8 cellular contexts compared by ENCODE assay signal in genomic region chr11:9265211-9266131, GRCh38. TPM values are rescaled to one million over a fixed set of nuclear protein-coding genes. Genes with fewer than 3 reads are reported as not detected.
DNase-seq lines count a peak whose midpoint lies in the region; ATAC-seq and TF ChIP-seq lines count a peak whose summit lies in the region.

Gene DENND5A, minus strand, starts transcription at chr11:9265350. Its CDS starts 281 bp downstream, at chr11:9265069.

- DNase-seq in C1 segment of cervical spinal cord (lab: John Stamatoyannopoulos, UW) (peak; percentile 30 to 94 (median 86)), SK-N-DZ (ENCODE audit: low spot score) (peak; percentile 86), globus pallidus (ENCODE audit: low spot score) (peak; percentile 92), thyroid gland (peak; percentile 80 to 82)

- H3K4me2 ChIP-seq in Loucy (ENCODE audit: low read depth, low read length, poor library complexity, severe bottlenecking) = peak within 1 kb of the TSS; percentile 80

- no peaks in the 10 kb centered on the region for H3K27me3 Mint-ChIP-seq in activated naive CD4-positive, alpha-beta T cell treated with anti-CD3 and anti-CD28 coated beads, Interleukin-2, amount 50 U/mL, for 24 hours

- H3K27me3 ChIP-seq in Loucy (ENCODE audit: insufficient read depth, low read length, poor library complexity, severe bottlenecking) (no peaks in the 10 kb centered on the region), neutrophil (peaks cover 15% of the 10 kb centered on the region), thyroid gland (no peaks in the 10 kb centered on the region)

- no peaks in the 10 kb centered on the region for H3K36me3 Mint-ChIP-seq in activated naive CD4-positive, alpha-beta T cell treated with anti-CD3 and anti-CD28 coated beads, Interleukin-2, amount 50 U/mL, for 24 hours

- H3K9me3 Mint-ChIP-seq in activated naive CD4-positive, alpha-beta T cell treated with anti-CD3 and anti-CD28 coated beads, Interleukin-2, amount 50 U/mL, for 24 hours = no peaks in the 10 kb centered on the region

- peak within 1 kb of the TSS; percentile 75 for H2AFZ ChIP-seq in Loucy (ENCODE audit: low read length)

- H3K36me3 ChIP-seq in Loucy (ENCODE audit: insufficient read depth, low read length) = no peaks in the 10 kb centered on the region
- H3K36me3 ChIP-seq in neutrophil = no peaks in the 10 kb centered on the region
- no peaks in the 10 kb centered on the region for H3K36me3 ChIP-seq in thyroid gland

- TF ChIP-seq CTCF in Loucy (conservative IDR thresholded peaks at IDR 0.05; ENCODE audit: low read length) = no peak
- no peak for TF ChIP-seq CTCF in neutrophil (IDR thresholded peaks at IDR 0.05)
- TF ChIP-seq CTCF in thyroid gland (IDR thresholded peaks at IDR 0.05) = no peak

- H3K27ac ChIP-seq in neutrophil (peak within 1 kb of the TSS; percentile 99), thyroid gland (peak within 1 kb of the TSS; percentile 80 to 97 (median 91))

- peaks cover 24% of the 10 kb centered on the region for H3K4me1 ChIP-seq in Loucy (ENCODE audit: insufficient read depth, low read length, poor library complexity, severe bottlenecking)
- peaks cover 38 to 43% of the 10 kb centered on the region in 2 experiments for H3K4me1 ChIP-seq in neutrophil (ENCODE audit: control insufficient read depth in 1 of 2, insufficient read depth in 1 of 2, low read depth in 1 of 2, low read length in 1 of 2)
- H3K4me1 ChIP-seq in thyroid gland = peaks cover 4 to 18% of the 10 kb centered on the region in 2 donors

- 0 out of 2 replicates have a peak, but pooled peaks cover 6% of the 10 kb centered on the region for H3F3A ChIP-seq in Loucy (ENCODE audit: low read depth)

- intact Hi-C loops in thyroid gland (cut with DNase I) = loop anchor here (10.0 kb wide), 1 partner anchor 49 kb away; the partner anchor contains the start of gene TMEM41B

- H3K9me3 ChIP-seq in Loucy (ENCODE audit: insufficient read depth, low read depth, low read length) = no peaks in the 10 kb centered on the region
- H3K9me3 ChIP-seq in neutrophil = no peaks in the 10 kb centered on the region
- H3K9me3 ChIP-seq in thyroid gland = no peaks in the 10 kb centered on the region

- WGBS in thyroid gland, 2 donors = 20 to 37% methylated on average over 14 to 25 of the region's 63 CpGs

- peak within 1 kb of the TSS; percentile 73 for H3K9ac ChIP-seq in Loucy (ENCODE audit: low read depth, low read length, poor library complexity, severe bottlenecking)

- peaks cover 13% of the 10 kb centered on the region for H4K20me1 ChIP-seq in Loucy (ENCODE audit: insufficient read depth, low read length, poor library complexity, severe bottlenecking)

- H3K79me2 ChIP-seq in Loucy (ENCODE audit: insufficient read depth, low read length) = peaks cover 36% of the 10 kb centered on the region

- TF ChIP-seq POLR2A in thyroid gland (IDR thresholded peaks at IDR 0.05) = peak; percentile 72 to 91

- ATAC-seq in GM21367 (IDR thresholded peaks at IDR 0.05; ENCODE audit: unreplicated experiment) = peak; percentile 49

- peaks cover 37% of the 10 kb centered on the region for H3K4me1 Mint-ChIP-seq in activated naive CD4-positive, alpha-beta T cell treated with anti-CD3 and anti-CD28 coated beads, Interleukin-2, amount 50 U/mL, for 24 hours

- peak within 1 kb of the TSS; percentile 99 for H3K27ac Mint-ChIP-seq in activated naive CD4-positive, alpha-beta T cell treated with anti-CD3 and anti-CD28 coated beads, Interleukin-2, amount 50 U/mL, for 24 hours

- H3K4me3 ChIP-seq in Loucy (ENCODE audit: low read length, poor library complexity, severe bottlenecking) = peak within 1 kb of the TSS; percentile 88
- peak within 1 kb of the TSS; percentile 96 to 97 for H3K4me3 ChIP-seq in neutrophil (ENCODE audit: low read depth in 1 of 2, low read length in 1 of 2)
- H3K4me3 ChIP-seq in thyroid gland (replicated peaks in 1 of 3) = peak within 1 kb of the TSS; percentile 91 to 95 (median 95)

- H3K4me3 Mint-ChIP-seq in activated naive CD4-positive, alpha-beta T cell treated with anti-CD3 and anti-CD28 coated beads, Interleukin-2, amount 50 U/mL, for 24 hours = peak within 1 kb of the TSS; percentile 95

- H3K9me2 ChIP-seq in Loucy (replicated peaks; ENCODE audit: low read depth, low read length) = no peaks in the 10 kb centered on the region

RNA-seq across cellular contexts. Expression of gene DENND5A, which starts in this region (rescaled TPM):
- 59.6 and 65.2 TPM in 2 replicates for polyA plus RNA-seq in SK-N-DZ (2014; cell fraction: cytosol; rRNA removed)
- 86.4 and 97.3 TPM in 2 replicates for polyA plus RNA-seq in SK-N-DZ (2014; cell fraction: nucleus; rRNA removed)
- total RNA-seq in thyroid gland = 10 to 100 TPM; 45.6 to 80.8 (median 59.3) TPM

Comparison
In these comparisons a context has a peak if more than half of its experiments do, and no peak if none do; other contexts are left out.
1. Peak in every context shown above with its lines: DNase-seq, ATAC-seq, H3K4me3 ChIP-seq and H3K27ac ChIP-seq.